In the genomic region with DNA sequence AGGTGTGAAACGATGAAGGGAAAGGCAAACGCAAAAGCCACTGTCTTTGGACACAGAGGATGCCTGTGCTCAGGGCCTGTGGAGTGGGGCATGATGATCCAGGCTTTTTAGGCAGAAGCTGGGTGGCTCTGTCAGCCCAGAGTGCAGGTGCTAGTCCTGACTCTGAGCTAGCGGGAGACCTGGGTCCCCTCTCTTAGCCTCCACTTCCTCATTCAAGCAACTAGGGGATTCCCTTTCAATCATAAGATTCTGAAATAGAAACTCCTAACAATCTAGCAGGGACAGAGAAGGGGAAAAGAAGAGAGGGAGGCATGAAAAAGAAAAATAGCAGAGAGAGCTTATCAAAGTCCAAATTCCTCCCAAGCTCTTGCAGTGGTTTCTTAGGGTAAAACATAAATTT, we compare ENCODE assay signal across 10 cellular contexts. TPM values are rescaled to one million over a fixed set of nuclear protein-coding genes. Genes with fewer than 3 reads are reported as not detected.
DNase-seq lines count a peak whose midpoint lies in the region; ATAC-seq and TF ChIP-seq lines count a peak whose summit lies in the region.
"Had no signal": no experiment of that assay in that cellular context is flagged by ENCODE, and none has a peak within 500 bp of the region (broad histone marks: within the 10 kb centered on the region; RNA-seq: fewer than 3 reads in every experiment).

No MANE protein-coding gene starts in this region.

- no peaks in the 10 kb centered on the region for H3K36me3 Mint-ChIP-seq in activated naive CD4-positive, alpha-beta T cell treated with anti-CD3 and anti-CD28 coated beads, Interleukin-2, amount 50 U/mL, for 24 hours
- H3K36me3 Mint-ChIP-seq in GM23338 (ENCODE audit: low read depth): no peaks in the 10 kb centered on the region
- H3K36me3 Mint-ChIP-seq in neural progenitor cell: no peaks in the 10 kb centered on the region

- no peak overlapping the region for H3K4me3 Mint-ChIP-seq in activated naive CD4-positive, alpha-beta T cell treated with anti-CD3 and anti-CD28 coated beads, Interleukin-2, amount 50 U/mL, for 24 hours
- no peak overlapping the region for H3K4me3 Mint-ChIP-seq in GM23338
- no peak overlapping the region for H3K4me3 Mint-ChIP-seq in neural progenitor cell
- H3K4me3 Mint-ChIP-seq: activated CD4-positive, alpha-beta T cell treated with anti-CD3 and anti-CD28 coated beads, Interleukin-2, amount 10 ng/mL, durations not matched to agents 24 days and 14 days had no signal

- H3K4me1 ChIP-seq in GM23338 (ENCODE audit: insufficient read depth) (peaks cover 16% of the 10 kb centered on the region), foreskin keratinocyte (no peaks in the 10 kb centered on the region), neural progenitor cell (peaks cover 10% of the 10 kb centered on the region)

- H2AFZ ChIP-seq in GM23338 (no peak overlapping the region), neural progenitor cell (replicated peaks) (no peak overlapping the region)

- H3K27me3 Mint-ChIP-seq in activated naive CD4-positive, alpha-beta T cell treated with anti-CD3 and anti-CD28 coated beads, Interleukin-2, amount 50 U/mL, for 24 hours: no peaks in the 10 kb centered on the region
- peaks cover 2% of the 10 kb centered on the region for H3K27me3 Mint-ChIP-seq in GM23338 (ENCODE audit: insufficient read depth, low read depth, poor library complexity)
- H3K27me3 Mint-ChIP-seq in neural progenitor cell (ENCODE audit: insufficient read depth, low read depth): peaks cover 2% of the 10 kb centered on the region
- H3K27me3 Mint-ChIP-seq: activated CD4-positive, alpha-beta T cell treated with anti-CD3 and anti-CD28 coated beads, Interleukin-2, amount 10 ng/mL, durations not matched to agents 24 days and 14 days had no signal

- no peaks in the 10 kb centered on the region for H3K9me2 ChIP-seq in GM23338 (ENCODE audit: insufficient read depth)

- TF ChIP-seq CTCF in GM23338 (conservative IDR thresholded peaks at IDR 0.05; ENCODE audit: low read depth in 2 of 2) (no peak), foreskin keratinocyte (conservative IDR thresholded peaks at IDR 0.05) (no peak), neural progenitor cell (IDR thresholded peaks at IDR 0.05) (no peak)

- H3K27me3 ChIP-seq in GM23338 (ENCODE audit: insufficient read depth) (peaks cover 19% of the 10 kb centered on the region; the same call in 1 of the 2 replicates), foreskin keratinocyte (no peaks in the 10 kb centered on the region), neural progenitor cell (peaks cover 9% of the 10 kb centered on the region)

- H3K9me3 Mint-ChIP-seq in activated naive CD4-positive, alpha-beta T cell treated with anti-CD3 and anti-CD28 coated beads, Interleukin-2, amount 50 U/mL, for 24 hours: no peaks in the 10 kb centered on the region
- no peaks in the 10 kb centered on the region for H3K9me3 Mint-ChIP-seq in GM23338
- no peaks in the 10 kb centered on the region for H3K9me3 Mint-ChIP-seq in neural progenitor cell
- H3K9me3 Mint-ChIP-seq: activated CD4-positive, alpha-beta T cell treated with anti-CD3 and anti-CD28 coated beads, Interleukin-2, amount 10 ng/mL, durations not matched to agents 24 days and 14 days had no signal

- DNase-seq in activated naive CD4-positive, alpha-beta T cell treated with Interleukin-2 at 50 U/mL for 16 hours: no peak
- no peak for DNase-seq in GM23338 (ENCODE audit: low spot score)
- DNase-seq in foreskin keratinocyte: no peak
- no peak for DNase-seq in NCI-H748 treated with DMSO at 0.1 percent for 48 hours (lab: John Stamatoyannopoulos, UW)
- DNase-seq in mucosa of gallbladder (ENCODE audit: low spot score): no peak
- DNase-seq in neural progenitor cell (ENCODE audit: low spot score): no peak
- DNase-seq: activated CD4-positive, alpha-beta T cell treated with anti-CD3 and anti-CD28 coated beads, Interleukin-2, amount 10 ng/mL, durations not matched to agents 24 days and 14 days had no signal

- H3F3A ChIP-seq in GM23338 (replicated peaks; ENCODE audit: low read depth) (no peaks in the 10 kb centered on the region), neural progenitor cell (ENCODE audit: low read depth) (peaks cover 10% of the 10 kb centered on the region)

- H3K36me3 ChIP-seq in GM23338 (ENCODE audit: insufficient read depth): no peaks in the 10 kb centered on the region
- no peaks in the 10 kb centered on the region for H3K36me3 ChIP-seq in neural progenitor cell

- H3K79me2 ChIP-seq in GM23338 (replicated peaks; ENCODE audit: insufficient read depth) (no peaks in the 10 kb centered on the region), neural progenitor cell (ENCODE audit: low read depth) (no peaks in the 10 kb centered on the region)

- H3K9ac ChIP-seq in neural progenitor cell: no peak overlapping the region

- no peaks in the 10 kb centered on the region for H3K9me3 ChIP-seq in neural progenitor cell (ENCODE audit: low read depth)

- H3K27ac Mint-ChIP-seq in activated naive CD4-positive, alpha-beta T cell treated with anti-CD3 and anti-CD28 coated beads, Interleukin-2, amount 50 U/mL, for 24 hours: peak overlapping the region; percentile 95
- no peak overlapping the region for H3K27ac Mint-ChIP-seq in GM23338
- H3K27ac Mint-ChIP-seq in neural progenitor cell: no peak overlapping the region
- H3K27ac Mint-ChIP-seq: activated CD4-positive, alpha-beta T cell treated with anti-CD3 and anti-CD28 coated beads, Interleukin-2, amount 10 ng/mL, durations not matched to agents 24 days and 14 days had no signal

- no peaks in the 10 kb centered on the region for H4K20me1 ChIP-seq in GM23338 (replicated peaks; ENCODE audit: insufficient read depth)
- no peaks in the 10 kb centered on the region for H4K20me1 ChIP-seq in neural progenitor cell (ENCODE audit: low read depth)

- ATAC-seq in GM23338: 0 out of 3 replicates have a peak, but pooled peaks have one; percentile 35
- peak; percentile 54 for ATAC-seq in HG03457 (IDR thresholded peaks at IDR 0.05; ENCODE audit: unreplicated experiment)
- no peak for ATAC-seq in foreskin keratinocyte

- H3K4me3 ChIP-seq in GM23338 (no peak overlapping the region), neural progenitor cell (no peak overlapping the region)
- H3K4me3 ChIP-seq: lung had no signal

- H3K4me2 ChIP-seq in GM23338 (no peak overlapping the region), neural progenitor cell (no peak overlapping the region)

- H3K4me1 Mint-ChIP-seq in activated naive CD4-positive, alpha-beta T cell treated with anti-CD3 and anti-CD28 coated beads, Interleukin-2, amount 50 U/mL, for 24 hours: peaks cover 46% of the 10 kb centered on the region
- H3K4me1 Mint-ChIP-seq in GM23338: peaks cover 19% of the 10 kb centered on the region
- peaks cover 7% of the 10 kb centered on the region for H3K4me1 Mint-ChIP-seq in neural progenitor cell

- no peak overlapping the region for H3K27ac ChIP-seq in GM23338 (ENCODE audit: low read depth)
- H3K27ac ChIP-seq in foreskin keratinocyte: no peak overlapping the region
- no peak overlapping the region for H3K27ac ChIP-seq in neural progenitor cell

TF ChIP-seq in GM23338, 12 proteins besides CTCF, POLR2A, EP300 and RAD21:
- TF ChIP-seq ZNF114 (CRISPR knock-in tag; IDR thresholded peaks at IDR 0.05) (no peak), NANOG (IDR thresholded peaks at IDR 0.05; ENCODE audit: borderline replicate concordance) (no peak)

RNA-seq across cellular contexts. Expression of a gene that starts 7.6 kb away (rescaled TPM):
- 6.6 and 7.4 TPM in 2 replicates for total RNA-seq in GM23338 (2014; rRNA removed; shearing (Covaris generic))
- polyA plus RNA-seq in GM23338 (2016; fragmentation: Nextera tagmentation; extraction: Ambion mirVana): 1.5 and 1.6 TPM in 2 replicates
- total RNA-seq in foreskin keratinocyte: 19.5 and 19.8 TPM in 2 replicates
- polyA plus RNA-seq in foreskin keratinocyte: 2.1 and 2.5 TPM in 2 replicates
- 16.5 TPM for total RNA-seq in mucosa of gallbladder
- 2.0 and 2.1 TPM in 2 replicates for total RNA-seq in neural progenitor cell (ENCODE audit: low replicate concordance)
